In the genomic region with DNA sequence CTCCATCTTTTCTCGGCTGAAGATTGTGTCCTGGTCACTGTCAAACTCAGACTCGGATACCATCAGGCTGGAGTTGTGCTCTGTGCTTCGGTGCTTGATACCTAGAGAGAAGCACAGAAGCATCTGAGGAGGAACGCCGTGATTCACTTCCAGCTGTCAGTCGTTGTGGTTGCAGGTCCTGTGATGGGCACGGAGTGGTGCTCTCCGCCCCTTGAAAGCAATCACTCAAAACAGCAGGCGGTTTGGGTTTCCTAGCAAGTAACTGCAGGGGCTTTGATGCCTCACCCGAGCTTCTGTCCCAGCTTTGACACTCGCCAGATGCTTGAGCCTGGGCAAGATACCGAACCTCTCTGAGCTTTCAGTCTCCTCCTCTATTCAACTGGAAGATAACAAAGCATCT, we compare ENCODE assay signal across 9 cellular contexts. TPM values are rescaled to one million over a fixed set of nuclear protein-coding genes. Genes with fewer than 3 reads are reported as not detected.
DNase-seq lines count a peak whose midpoint lies in the region; TF ChIP-seq lines count a peak whose summit lies in the region.
"Had no signal": no experiment of that assay in that cellular context is flagged by ENCODE, and none has a peak within 500 bp of the region (broad histone marks: within the 10 kb centered on the region; RNA-seq: fewer than 3 reads in every experiment).

No MANE protein-coding gene starts in this region.

- H3K27ac Mint-ChIP-seq in nephron progenitor cell = no peak overlapping the region

- no peak overlapping the region for H3K27ac ChIP-seq in testis
- H3K27ac ChIP-seq: SJSA1 had no signal

- DNase-seq in NCI-H1694 (lab: John Stamatoyannopoulos, UW) (peak; percentile 16), nephron progenitor cell (peak; percentile 17), glomerular visceral epithelial cell (ENCODE audit: extremely low spot score) (no peak), NCI-H510A treated with DMSO at 0.1 percent for 48 hours (lab: John Stamatoyannopoulos, UW) (no peak), testis (no peak), H4 (ENCODE audit: low spot score) (no peak)
- DNase-seq in activated CD8-positive, alpha-beta memory T cell treated with anti-CD3 and anti-CD28 coated beads, Interleukin-2, amount 50 U/mL, for 4 hours = peak; percentile 49

- H3K4me1 Mint-ChIP-seq in nephron progenitor cell = peaks cover 7% of the 10 kb centered on the region

- no peaks in the 10 kb centered on the region for H3K9me3 Mint-ChIP-seq in nephron progenitor cell

- no peaks in the 10 kb centered on the region for H3K4me1 ChIP-seq in testis
- H3K4me1 ChIP-seq: SJSA1 had no signal

- H3K4me3 Mint-ChIP-seq in nephron progenitor cell = no peak overlapping the region

- H3K36me3 Mint-ChIP-seq in nephron progenitor cell (ENCODE audit: low read depth) = no peaks in the 10 kb centered on the region

- no peak for TF ChIP-seq POLR2A in testis (IDR thresholded peaks at IDR 0.05)

- no peaks in the 10 kb centered on the region for H3K27me3 ChIP-seq in testis

- TF ChIP-seq CTCF in GM12872 (IDR thresholded peaks at IDR 0.05; ENCODE audit: insufficient read depth, low read depth, low read length) = peak; percentile 30; the same call in 1 of the 3 replicates
- TF ChIP-seq CTCF in nephron progenitor cell (IDR thresholded peaks at IDR 0.05) = no peak
- TF ChIP-seq CTCF in testis (IDR thresholded peaks at IDR 0.05) = no peak

- H3K4me3 ChIP-seq in testis = no peak overlapping the region
- H3K4me3 ChIP-seq: SJSA1 had no signal

- peaks cover 14% of the 10 kb centered on the region for H3K27me3 Mint-ChIP-seq in nephron progenitor cell (ENCODE audit: low read depth, poor library complexity)

- intact Hi-C loops in testis (cut with DNase I; ENCODE audit: low total_unique reads) = no loop called here

- no peaks in the 10 kb centered on the region for H3K9me3 ChIP-seq in testis
- H3K9me3 ChIP-seq: SJSA1 had no signal

- H3K36me3 ChIP-seq in testis (ENCODE audit: low read depth, missing control alignments) = no peaks in the 10 kb centered on the region
- H3K36me3 ChIP-seq: SJSA1 had no signal

- WGBS in testis, 2 donors = 51 to 71% methylated on average over 12 of the region's 12 CpGs

RNA-seq across cellular contexts. Expression of a gene that starts 52.5 kb away (rescaled TPM):
- total RNA-seq in testis = 10 to 100 TPM; 16.3 to 21.2 TPM
- polyA plus RNA-seq in testis (ENCODE audit: insufficient read depth, low read depth, low replicate concordance) = 11.3 TPM
- total RNA-seq in H4 (2014; rRNA removed; shearing (Covaris generic)) = 1.7 and 2.0 TPM in 2 replicates

RNA-seq across cellular contexts. Expression of a gene that starts 57.9 kb away (rescaled TPM):
- 10 to 100 TPM; 10.7 to 15.6 TPM for total RNA-seq in testis
- 3.9 TPM for polyA plus RNA-seq in testis (ENCODE audit: insufficient read depth, low read depth, low replicate concordance)
- 0.08 TPM in 1 of 2 replicates, not detected in the other for total RNA-seq in H4 (2014; rRNA removed; shearing (Covaris generic))

Comparison
In these comparisons a context has a peak if more than half of its experiments do, and no peak if none do; other contexts are left out.
1. DNase-seq: peak in NCI-H1694 (single experiment), activated CD8-positive, alpha-beta memory T cell treated with anti-CD3 and anti-CD28 coated beads, Interleukin-2, amount 50 U/mL, for 4 hours (single experiment) and nephron progenitor cell (single experiment); none in glomerular visceral epithelial cell (single experiment), NCI-H510A treated with DMSO at 0.1 percent for 48 hours (single experiment), testis (single experiment) and H4 (single experiment).
2. RNA of a gene that starts 57.9 kb away (total RNA-seq): 10.7 to 15.6 TPM in testis; 0.08 TPM in H4; every median in the first group is over 10 times any median in the second.